Comparison of ENCODE assay signal across 15 cellular contexts in genomic region chr4:61373901-61374611, GRCh38.
DNase-seq lines count a peak whose midpoint lies in the region; ATAC-seq, FAIRE-seq and TF ChIP-seq lines count a peak whose summit lies in the region.
"Had no signal": no experiment of that assay in that cellular context is flagged by ENCODE, and none has a peak within 500 bp of the region (broad histone marks: within the 10 kb centered on the region; RNA-seq: fewer than 3 reads in every experiment).

No MANE protein-coding gene starts in this region.

- peaks cover 24% of the 10 kb centered on the region for H3K4me1 ChIP-seq in keratinocyte (ENCODE audit: control insufficient read depth, extremely low read depth, insufficient read depth, low read length)
- H3K4me1 ChIP-seq in smooth muscle cell (ENCODE audit: low read depth): peaks cover 25% of the 10 kb centered on the region
- H3K4me1 ChIP-seq: gastrocnemius medialis, thyroid gland had no signal

- H3K27me3 ChIP-seq in keratinocyte (ENCODE audit: control insufficient read depth, extremely low read depth, insufficient read depth, low read length): no peaks in the 10 kb centered on the region
- H3K27me3 ChIP-seq in smooth muscle cell (ENCODE audit: low read depth): no peaks in the 10 kb centered on the region
- H3K27me3 ChIP-seq: gastrocnemius medialis, thyroid gland had no signal

- no peaks in the 10 kb centered on the region for H3F3A ChIP-seq in smooth muscle cell (ENCODE audit: low read depth)

- TF ChIP-seq CTCF in keratinocyte (optimal IDR thresholded peaks at IDR 0.05 in 1 of 3, IDR thresholded peaks at IDR 0.05 in 1 of 3, conservative IDR thresholded peaks at IDR 0.05 in 1 of 3; ENCODE audit: extremely low read depth in 1 of 3, insufficient read depth in 2 of 3, low read length in 3 of 3) (no peak), smooth muscle cell (IDR thresholded peaks at IDR 0.05; ENCODE audit: borderline replicate concordance, insufficient read depth, poor library complexity, severe bottlenecking) (no peak)

- H3K9me3 ChIP-seq in keratinocyte (ENCODE audit: control insufficient read depth, low read depth, low read length): no peaks in the 10 kb centered on the region
- no peaks in the 10 kb centered on the region for H3K9me3 ChIP-seq in smooth muscle cell (replicated peaks; ENCODE audit: low read depth)
- H3K9me3 ChIP-seq: gastrocnemius medialis, thyroid gland had no signal

- no peak overlapping the region for H2AFZ ChIP-seq in keratinocyte (ENCODE audit: control insufficient read depth, low read length)
- H2AFZ ChIP-seq in smooth muscle cell (ENCODE audit: low read depth): peak overlapping the region; percentile 65

- no peaks in the 10 kb centered on the region for H3K9me1 ChIP-seq in keratinocyte (ENCODE audit: control insufficient read depth, extremely low read depth, insufficient read depth, low read length)

- H4K20me1 ChIP-seq in keratinocyte (ENCODE audit: control insufficient read depth, extremely low read depth, insufficient read depth, low read length) (no peaks in the 10 kb centered on the region), smooth muscle cell (ENCODE audit: low read depth) (no peaks in the 10 kb centered on the region)

- H3K36me3 ChIP-seq in keratinocyte (ENCODE audit: control insufficient read depth in 2 of 2, extremely low read depth in 1 of 2, insufficient read depth in 2 of 2, low read length in 2 of 2): no peaks in the 10 kb centered on the region
- no peaks in the 10 kb centered on the region for H3K36me3 ChIP-seq in smooth muscle cell (ENCODE audit: low read depth)
- H3K36me3 ChIP-seq: gastrocnemius medialis, thyroid gland had no signal

- no peak for ATAC-seq in GM18861 (IDR thresholded peaks at IDR 0.05; ENCODE audit: unreplicated experiment)
- ATAC-seq: CD8-positive, alpha-beta T cell; gastrocnemius medialis had no signal

- H3K9ac ChIP-seq in keratinocyte (ENCODE audit: control insufficient read depth, extremely low read depth, insufficient read depth, low read length) (no peak overlapping the region), smooth muscle cell (ENCODE audit: low read depth) (peak overlapping the region; percentile 32)

- no peaks in the 10 kb centered on the region for H3K79me2 ChIP-seq in keratinocyte (ENCODE audit: control insufficient read depth, insufficient read depth, low read length)
- H3K79me2 ChIP-seq in smooth muscle cell (ENCODE audit: low read depth): no peaks in the 10 kb centered on the region

- H3K27ac ChIP-seq in keratinocyte (ENCODE audit: control insufficient read depth, insufficient read depth, low read length): no peak overlapping the region
- peak overlapping the region; percentile 80 for H3K27ac ChIP-seq in smooth muscle cell (ENCODE audit: low read depth)
- H3K27ac ChIP-seq: 22Rv1, gastrocnemius medialis, thyroid gland, VCaP had no signal

- H3K4me3 ChIP-seq in keratinocyte (ENCODE audit: control insufficient read depth in 2 of 3, extremely low read depth in 1 of 3, insufficient read depth in 2 of 3, low read depth in 1 of 3, low read length in 3 of 3) (no peak overlapping the region), smooth muscle cell (no peak overlapping the region)
- H3K4me3 ChIP-seq: gastrocnemius medialis, thyroid gland had no signal

- peak; percentile 7 for DNase-seq in DMS53 (lab: John Stamatoyannopoulos, UW)
- no peak for DNase-seq in DMS53 treated with DMSO at 0.1 percent for 48 hours (lab: John Stamatoyannopoulos, UW; ENCODE audit: unreplicated experiment)
- DNase-seq in brain pericyte (ENCODE audit: low read depth, low spot score): peak; percentile 24
- DNase-seq in keratinocyte (ENCODE audit: low read depth, low spot score): no peak
- no peak for DNase-seq in smooth muscle cell (lab: John Stamatoyannopoulos, UW; ENCODE audit: unreplicated experiment)
- DNase-seq in NCI-H2029 (lab: John Stamatoyannopoulos, UW): no peak
- no peak for DNase-seq in NCI-H748 (lab: John Stamatoyannopoulos, UW; ENCODE audit: unreplicated experiment)
- DNase-seq: activated CD8-positive, alpha-beta memory T cell treated with anti-CD3 and anti-CD28 coated beads, Interleukin-2, amount 50 U/mL, for 48 hours; CD8-positive, alpha-beta T cell; gastrocnemius medialis; NCI-H82; thyroid gland had no signal

- WGBS in smooth muscle cell (ENCODE audit: low lambda C conversion rate): 29% methylated on average over 2 of the region's 2 CpGs

- H3K4me2 ChIP-seq in keratinocyte (ENCODE audit: control insufficient read depth, extremely low read depth, insufficient read depth, low read depth, low read length) (peak overlapping the region; percentile 41), smooth muscle cell (peak overlapping the region; percentile 75)

- peak; percentile 84 for FAIRE-seq in keratinocyte (lab: Jason Lieb, UNC)

- dilution Hi-C loops in keratinocyte (cut with MboI; ENCODE audit: extremely low pct_ligation_motif_present, low sequenced_read_pairs): no loop called here

Comparison
In these comparisons a context has a peak if more than half of its experiments do, and no peak if none do; other contexts are left out.
1. DNase-seq: peak in DMS53 (single experiment) and brain pericyte (single experiment); none in DMS53 treated with DMSO at 0.1 percent for 48 hours (single experiment), keratinocyte (single experiment), smooth muscle cell (single experiment), NCI-H2029 (single experiment) and NCI-H748 (single experiment).